ENCODE assay signal across 7 cellular contexts in the genomic region with DNA sequence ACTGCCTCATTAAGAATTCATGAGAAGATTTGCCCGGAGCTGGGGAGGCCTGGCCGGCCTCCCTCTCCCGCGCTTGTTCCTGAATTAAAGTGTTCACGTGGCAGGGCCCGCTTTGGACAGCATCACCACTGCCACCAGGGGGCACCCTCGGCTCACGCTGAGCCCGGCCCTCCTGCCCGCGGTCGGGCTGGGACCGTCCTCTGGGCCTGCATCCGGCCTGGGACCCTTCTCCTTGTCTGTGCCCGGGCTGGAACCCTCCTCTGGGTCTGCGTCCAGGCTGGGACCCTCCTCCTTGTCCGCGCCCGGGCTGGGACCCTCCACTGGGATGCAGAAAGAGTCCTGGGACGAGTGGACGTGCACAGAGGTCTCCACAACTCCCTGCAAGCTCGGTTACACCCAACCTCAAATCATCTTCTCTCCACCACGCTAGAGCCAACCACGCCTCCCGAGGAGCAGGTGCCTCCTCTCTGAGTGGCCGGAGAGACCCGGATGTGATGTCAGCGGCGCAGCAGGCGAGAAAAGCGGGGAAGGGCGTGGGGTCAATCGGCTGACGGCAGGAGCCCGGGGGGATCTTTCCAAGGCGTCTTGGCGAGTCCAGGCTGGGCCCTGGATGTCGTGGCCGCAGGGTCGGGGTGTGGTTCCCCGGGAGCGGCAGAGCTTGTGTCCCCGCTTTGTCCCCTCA. TPM values are rescaled to one million over a fixed set of nuclear protein-coding genes. Genes with fewer than 3 reads are reported as not detected.
DNase-seq lines count a peak whose midpoint lies in the region; ATAC-seq, FAIRE-seq and TF ChIP-seq lines count a peak whose summit lies in the region.

No MANE protein-coding gene starts in this region.

- no peak for TF ChIP-seq EP300 in HepG2 (IDR thresholded peaks at IDR 0.05; ENCODE audit: low read depth in 2 of 2, low read length in 2 of 2)
- TF ChIP-seq EP300 in HepG2 (CRISPR knock-in tag; IDR thresholded peaks at IDR 0.05; ENCODE audit: borderline replicate concordance): no peak

- no peaks in the 10 kb centered on the region for H3K36me3 ChIP-seq in MG63
- no peaks in the 10 kb centered on the region for H3K36me3 ChIP-seq in HepG2 (replicated peaks in 1 of 2; ENCODE audit: control insufficient read depth in 1 of 2, insufficient read depth in 2 of 2, low read length in 2 of 2)

- no peak for TF ChIP-seq POLR2A in HepG2 (IDR thresholded peaks at IDR 0.05; ENCODE audit: insufficient read depth in 1 of 2, low read depth in 2 of 2, low read length in 2 of 2)

- peaks cover 5% of the 10 kb centered on the region; the same call in 1 of the 2 replicates for H3K4me1 ChIP-seq in HepG2 (ENCODE audit: insufficient read depth, low read length)

- H2AFZ ChIP-seq in HepG2 (ENCODE audit: low read length): no peak overlapping the region

- POLR2A ChIA-PET in HepG2 (lab: Yijun Ruan, JAX): no interaction called here

- H3K4me3 ChIP-seq in MG63 (no peak overlapping the region), HepG2 (replicated peaks in 1 of 3; ENCODE audit: insufficient read depth in 1 of 3, low read depth in 2 of 3, low read length in 3 of 3) (no peak overlapping the region)

- peak; percentile 95 for ATAC-seq in HepG2

- no peak for FAIRE-seq in HepG2 (lab: Jason Lieb, UNC)

- H3K4me2 ChIP-seq in HepG2 (ENCODE audit: low read depth, low read length): no peak overlapping the region

- no TSS peak for BruUV-seq in HepG2 (replicated peaks; lab: Mats Ljungman, UMichigan)

- no peaks in the 10 kb centered on the region for H4K20me1 ChIP-seq in HepG2 (ENCODE audit: insufficient read depth, low read length)

- H3K9ac ChIP-seq in HepG2 (ENCODE audit: insufficient read depth, low read depth, low read length): no peak overlapping the region

- no peaks in the 10 kb centered on the region for H3K27me3 ChIP-seq in MG63
- peaks cover 7 to 91% of the 10 kb centered on the region in 2 experiments for H3K27me3 ChIP-seq in HepG2 (ENCODE audit: control insufficient read depth in 1 of 2, insufficient read depth in 2 of 2, low read length in 2 of 2)

- TF ChIP-seq CTCF in GM13977 (IDR thresholded peaks at IDR 0.05; ENCODE audit: extremely low read depth, insufficient read depth, missing control alignments) (peak; percentile 28), VCaP (conservative IDR thresholded peaks at IDR 0.05) (peak; percentile 94), HepG2 (CRISPR knock-in tag; IDR thresholded peaks at IDR 0.05) (peak; percentile 97)

- H3K27ac ChIP-seq in VCaP (peak overlapping the region; percentile 65), HepG2 (ENCODE audit: extremely low read length, insufficient read depth, low read length) (no peak overlapping the region)

- H3K9me3 ChIP-seq in MG63 (no peaks in the 10 kb centered on the region), HepG2 (ENCODE audit: low read length) (no peaks in the 10 kb centered on the region)

- intact Hi-C loops in HepG2 (cut with micrococcal nuclease; ENCODE audit: unreplicated experiment): loop anchor here (5.0 kb wide), 1 partner anchor 342 kb away; no protein-coding TSS in a partner anchor

- peak; percentile 97 for TF ChIP-seq RAD21 in HepG2 (CRISPR knock-in tag; IDR thresholded peaks at IDR 0.05)

- WGBS in HepG2 (ENCODE audit: low lambda C conversion rate): 30% methylated on average over 37 of the region's 43 CpGs

- in situ Hi-C loops in GM13977 (cut with MboI; ENCODE audit: low pct_unique_long_range_greater_than_20kb, low sequenced_read_pairs, unreplicated experiment): no loop called here
- in situ Hi-C loops in T47D (cut with HindIII; ENCODE audit: low pct_unique_long_range_greater_than_20kb, low sequenced_read_pairs): no loop called here
- in situ Hi-C loops in HepG2 (cut with HindIII; ENCODE audit: extremely low pct_ligation_motif_present, low pct_unique_long_range_greater_than_20kb): loop anchor here (5.0 kb wide), 1 partner anchor 517 kb away; no protein-coding TSS in a partner anchor

- no peaks in the 10 kb centered on the region for H3K79me2 ChIP-seq in HepG2 (ENCODE audit: insufficient read depth, low read length)

- CTCF ChIA-PET in HepG2 (lab: Yijun Ruan, JAX; ENCODE audit: low intra/inter-chr PET ratio, low total read pairs): interaction anchor here (0.6 to 4.8 kb wide), 3 partner anchors 288 to 516 kb away, joined by 3 to 42 read pairs (median 3); no protein-coding TSS in a partner anchor

- DNase-seq in GM13977 (ENCODE audit: low spot score) (no peak), MG63 (peak; percentile 72), T47D (ENCODE audit: low read depth in 1 of 2, low spot score in 1 of 2) (peak; percentile 64 to 76), HepG2 (ENCODE audit: low spot score) (peak; percentile 39), epidermal melanocyte (ENCODE audit: insufficient read length, low spot score) (no peak)
- peak; percentile 7 for DNase-seq in stimulated activated CD8-positive, alpha-beta memory T cell treated with anti-CD3 and anti-CD28 coated beads, Interleukin-12 subunit alpha, Interleukin-12 subunit beta, amount 100 ng/mL, for 1 hour (ENCODE audit: low read depth)

TF ChIP-seq in HepG2, 621 proteins besides CTCF, POLR2A, EP300 and RAD21 (continues in another document):
- TF ChIP-seq ZNF224 (CRISPR knock-in tag; IDR thresholded peaks at IDR 0.05) (0 out of 2 replicates have a peak, but pooled peaks have one; percentile 20), ZSCAN9 (CRISPR knock-in tag; IDR thresholded peaks at IDR 0.05; ENCODE audit: borderline replicate concordance) (no peak), ZNF343 (CRISPR knock-in tag; IDR thresholded peaks at IDR 0.05) (no peak), GABPB1 (CRISPR knock-in tag; IDR thresholded peaks at IDR 0.05) (peak; percentile 70), ETV6 (CRISPR knock-in tag; conservative IDR thresholded peaks at IDR 0.05) (no peak), SMAD3 (CRISPR knock-in tag; IDR thresholded peaks at IDR 0.05) (0 out of 2 replicates have a peak, but pooled peaks have one; percentile 53), RXRA (CRISPR knock-in tag; IDR thresholded peaks at IDR 0.05) (no peak), TBX2 (CRISPR knock-in tag; IDR thresholded peaks at IDR 0.05; ENCODE audit: borderline replicate concordance) (no peak), ZFP41 (CRISPR knock-in tag; IDR thresholded peaks at IDR 0.05; ENCODE audit: borderline replicate concordance) (peak; percentile 40; the same call in 1 of the 2 replicates)
- TF ChIP-seq, protein P1, sequence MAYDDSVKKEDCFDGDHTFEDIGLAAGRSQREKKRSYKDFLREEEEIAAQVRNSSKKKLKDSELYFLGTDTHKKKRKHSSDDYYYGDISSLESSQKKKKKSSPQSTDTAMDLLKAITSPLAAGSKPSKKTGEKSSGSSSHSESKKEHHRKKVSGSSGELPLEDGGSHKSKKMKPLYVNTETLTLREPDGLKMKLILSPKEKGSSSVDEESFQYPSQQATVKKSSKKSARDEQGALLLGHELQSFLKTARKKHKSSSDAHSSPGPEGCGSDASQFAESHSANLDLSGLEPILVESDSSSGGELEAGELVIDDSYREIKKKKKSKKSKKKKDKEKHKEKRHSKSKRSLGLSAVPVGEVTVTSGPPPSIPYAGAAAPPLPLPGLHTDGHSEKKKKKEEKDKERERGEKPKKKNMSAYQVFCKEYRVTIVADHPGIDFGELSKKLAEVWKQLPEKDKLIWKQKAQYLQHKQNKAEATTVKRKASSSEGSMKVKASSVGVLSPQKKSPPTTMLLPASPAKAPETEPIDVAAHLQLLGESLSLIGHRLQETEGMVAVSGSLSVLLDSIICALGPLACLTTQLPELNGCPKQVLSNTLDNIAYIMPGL (CRISPR knock-in tag; IDR thresholded peaks at IDR 0.05; ENCODE audit: borderline replicate concordance in 1 of 2, low read depth in 1 of 2): peak; percentile 46 to 56; a peak in 2 of 4 replicates
- TF ChIP-seq, protein P2, sequence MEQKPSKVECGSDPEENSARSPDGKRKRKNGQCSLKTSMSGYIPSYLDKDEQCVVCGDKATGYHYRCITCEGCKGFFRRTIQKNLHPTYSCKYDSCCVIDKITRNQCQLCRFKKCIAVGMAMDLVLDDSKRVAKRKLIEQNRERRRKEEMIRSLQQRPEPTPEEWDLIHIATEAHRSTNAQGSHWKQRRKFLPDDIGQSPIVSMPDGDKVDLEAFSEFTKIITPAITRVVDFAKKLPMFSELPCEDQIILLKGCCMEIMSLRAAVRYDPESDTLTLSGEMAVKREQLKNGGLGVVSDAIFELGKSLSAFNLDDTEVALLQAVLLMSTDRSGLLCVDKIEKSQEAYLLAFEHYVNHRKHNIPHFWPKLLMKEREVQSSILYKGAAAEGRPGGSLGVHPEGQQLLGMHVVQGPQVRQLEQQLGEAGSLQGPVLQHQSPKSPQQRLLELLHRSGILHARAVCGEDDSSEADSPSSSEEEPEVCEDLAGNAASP (CRISPR knock-in tag; IDR thresholded peaks at IDR 0.05; ENCODE audit: borderline replicate concordance): no peak; the same call in 1 of the 2 replicates

RNA-seq across cellular contexts. Expression of a gene that starts 50.9 kb away (rescaled TPM):
- total RNA-seq in MG63 (2014; rRNA removed; shearing (Covaris generic); ENCODE audit: low replicate concordance): not detected in 2 replicates
- total RNA-seq in HepG2 (2016; rRNA removed; fragmentation: Illumina TruSeq; extraction: Trizol): not detected in 2 replicates
- total RNA-seq in HepG2 (2016; cell fraction: cytosol; rRNA removed; fragmentation: Illumina TruSeq; extraction: Trizol; ENCODE audit: low read depth): not detected in 2 replicates
- not detected in 2 replicates for total RNA-seq in HepG2 (2016; cell fraction: insoluble cytoplasmic fraction; rRNA removed; fragmentation: Illumina TruSeq; extraction: Trizol)
- not detected in 2 replicates for total RNA-seq in HepG2 (2016; cell fraction: membrane; rRNA removed; fragmentation: Illumina TruSeq; extraction: Trizol)
- not detected in 2 replicates for total RNA-seq in HepG2 (2016; cell fraction: nucleus; rRNA removed; fragmentation: Illumina TruSeq; extraction: Trizol)
- 0.10 and 0.15 TPM in 2 replicates for polyA plus RNA-seq in HepG2 (2011; rRNA removed)
- polyA plus RNA-seq in HepG2 (2011; cell fraction: cytosol; rRNA removed): 0.12 and 0.23 TPM in 2 replicates
- polyA plus RNA-seq in HepG2 (2011; cell fraction: nucleus; rRNA removed): 0.23 and 0.45 TPM in 2 replicates
- not detected in 2 replicates for polyA plus RNA-seq in HepG2 (2012)
- polyA plus RNA-seq in HepG2 (2016; cell fraction: cytosol; fragmentation: Illumina TruSeq; extraction: Trizol; ENCODE audit: low read depth): not detected in 2 replicates
- polyA plus RNA-seq in HepG2 (2016; cell fraction: insoluble cytoplasmic fraction; fragmentation: Illumina TruSeq; extraction: Trizol; ENCODE audit: low read depth): not detected in 2 replicates
- polyA plus RNA-seq in HepG2 (2016; cell fraction: membrane; fragmentation: Illumina TruSeq; extraction: Trizol; ENCODE audit: low read depth): not detected in 2 replicates
- polyA plus RNA-seq in HepG2 (2016; cell fraction: nucleus; fragmentation: Illumina TruSeq; extraction: Trizol; ENCODE audit: insufficient read depth, low read depth): not detected in 2 replicates
- polyA minus RNA-seq in HepG2 (2011; rRNA and poly(A)+ RNA removed; ENCODE audit: low replicate concordance): 0.26 TPM in 1 of 2 replicates, not detected in the other
- 0.26 and 0.30 TPM in 2 replicates for polyA minus RNA-seq in HepG2 (2011; cell fraction: cytosol; rRNA and poly(A)+ RNA removed)
- polyA minus RNA-seq in HepG2 (2011; cell fraction: nucleus; rRNA and poly(A)+ RNA removed): 0.25 TPM in 1 of 2 replicates, not detected in the other

Comparison
In these comparisons a context has a peak if more than half of its experiments do, and no peak if none do; other contexts are left out.
1. DNase-seq: peak in MG63 (single experiment), T47D (2 of 2), HepG2 (single experiment) and stimulated activated CD8-positive, alpha-beta memory T cell treated with anti-CD3 and anti-CD28 coated beads, Interleukin-12 subunit alpha, Interleukin-12 subunit beta, amount 100 ng/mL, for 1 hour (single experiment); none in GM13977 (single experiment) and epidermal melanocyte (single experiment).
2. CTCF ChIP-seq: peak in every context shown above with its lines; median percentile 97 in HepG2; 94 in VCaP; 28 in GM13977.